1 cellular context compared by ENCODE assay signal in genomic region chr15:56916825-56917477, GRCh38.
TF ChIP-seq lines count a peak whose summit lies in the region.

No MANE protein-coding gene starts in this region.

TF ChIP-seq in H1, 55 proteins besides CTCF, POLR2A, EP300 and RAD21:
- TF ChIP-seq KDM4A (IDR thresholded peaks at IDR 0.05; ENCODE audit: low read depth, low read length, severe bottlenecking): no peak
- TF ChIP-seq YY1 (IDR thresholded peaks at IDR 0.05; ENCODE audit: low read depth, low read length): no peak
- no peak for TF ChIP-seq CBX8 (IDR thresholded peaks at IDR 0.05; ENCODE audit: borderline replicate concordance, low read depth, low read length)
- TF ChIP-seq, protein P1, sequence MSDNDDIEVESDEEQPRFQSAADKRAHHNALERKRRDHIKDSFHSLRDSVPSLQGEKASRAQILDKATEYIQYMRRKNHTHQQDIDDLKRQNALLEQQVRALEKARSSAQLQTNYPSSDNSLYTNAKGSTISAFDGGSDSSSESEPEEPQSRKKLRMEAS (IDR thresholded peaks at IDR 0.05): no peak
- TF ChIP-seq JUN (IDR thresholded peaks at IDR 0.05; ENCODE audit: low read depth, low read length): no peak
- TF ChIP-seq, protein P2, sequence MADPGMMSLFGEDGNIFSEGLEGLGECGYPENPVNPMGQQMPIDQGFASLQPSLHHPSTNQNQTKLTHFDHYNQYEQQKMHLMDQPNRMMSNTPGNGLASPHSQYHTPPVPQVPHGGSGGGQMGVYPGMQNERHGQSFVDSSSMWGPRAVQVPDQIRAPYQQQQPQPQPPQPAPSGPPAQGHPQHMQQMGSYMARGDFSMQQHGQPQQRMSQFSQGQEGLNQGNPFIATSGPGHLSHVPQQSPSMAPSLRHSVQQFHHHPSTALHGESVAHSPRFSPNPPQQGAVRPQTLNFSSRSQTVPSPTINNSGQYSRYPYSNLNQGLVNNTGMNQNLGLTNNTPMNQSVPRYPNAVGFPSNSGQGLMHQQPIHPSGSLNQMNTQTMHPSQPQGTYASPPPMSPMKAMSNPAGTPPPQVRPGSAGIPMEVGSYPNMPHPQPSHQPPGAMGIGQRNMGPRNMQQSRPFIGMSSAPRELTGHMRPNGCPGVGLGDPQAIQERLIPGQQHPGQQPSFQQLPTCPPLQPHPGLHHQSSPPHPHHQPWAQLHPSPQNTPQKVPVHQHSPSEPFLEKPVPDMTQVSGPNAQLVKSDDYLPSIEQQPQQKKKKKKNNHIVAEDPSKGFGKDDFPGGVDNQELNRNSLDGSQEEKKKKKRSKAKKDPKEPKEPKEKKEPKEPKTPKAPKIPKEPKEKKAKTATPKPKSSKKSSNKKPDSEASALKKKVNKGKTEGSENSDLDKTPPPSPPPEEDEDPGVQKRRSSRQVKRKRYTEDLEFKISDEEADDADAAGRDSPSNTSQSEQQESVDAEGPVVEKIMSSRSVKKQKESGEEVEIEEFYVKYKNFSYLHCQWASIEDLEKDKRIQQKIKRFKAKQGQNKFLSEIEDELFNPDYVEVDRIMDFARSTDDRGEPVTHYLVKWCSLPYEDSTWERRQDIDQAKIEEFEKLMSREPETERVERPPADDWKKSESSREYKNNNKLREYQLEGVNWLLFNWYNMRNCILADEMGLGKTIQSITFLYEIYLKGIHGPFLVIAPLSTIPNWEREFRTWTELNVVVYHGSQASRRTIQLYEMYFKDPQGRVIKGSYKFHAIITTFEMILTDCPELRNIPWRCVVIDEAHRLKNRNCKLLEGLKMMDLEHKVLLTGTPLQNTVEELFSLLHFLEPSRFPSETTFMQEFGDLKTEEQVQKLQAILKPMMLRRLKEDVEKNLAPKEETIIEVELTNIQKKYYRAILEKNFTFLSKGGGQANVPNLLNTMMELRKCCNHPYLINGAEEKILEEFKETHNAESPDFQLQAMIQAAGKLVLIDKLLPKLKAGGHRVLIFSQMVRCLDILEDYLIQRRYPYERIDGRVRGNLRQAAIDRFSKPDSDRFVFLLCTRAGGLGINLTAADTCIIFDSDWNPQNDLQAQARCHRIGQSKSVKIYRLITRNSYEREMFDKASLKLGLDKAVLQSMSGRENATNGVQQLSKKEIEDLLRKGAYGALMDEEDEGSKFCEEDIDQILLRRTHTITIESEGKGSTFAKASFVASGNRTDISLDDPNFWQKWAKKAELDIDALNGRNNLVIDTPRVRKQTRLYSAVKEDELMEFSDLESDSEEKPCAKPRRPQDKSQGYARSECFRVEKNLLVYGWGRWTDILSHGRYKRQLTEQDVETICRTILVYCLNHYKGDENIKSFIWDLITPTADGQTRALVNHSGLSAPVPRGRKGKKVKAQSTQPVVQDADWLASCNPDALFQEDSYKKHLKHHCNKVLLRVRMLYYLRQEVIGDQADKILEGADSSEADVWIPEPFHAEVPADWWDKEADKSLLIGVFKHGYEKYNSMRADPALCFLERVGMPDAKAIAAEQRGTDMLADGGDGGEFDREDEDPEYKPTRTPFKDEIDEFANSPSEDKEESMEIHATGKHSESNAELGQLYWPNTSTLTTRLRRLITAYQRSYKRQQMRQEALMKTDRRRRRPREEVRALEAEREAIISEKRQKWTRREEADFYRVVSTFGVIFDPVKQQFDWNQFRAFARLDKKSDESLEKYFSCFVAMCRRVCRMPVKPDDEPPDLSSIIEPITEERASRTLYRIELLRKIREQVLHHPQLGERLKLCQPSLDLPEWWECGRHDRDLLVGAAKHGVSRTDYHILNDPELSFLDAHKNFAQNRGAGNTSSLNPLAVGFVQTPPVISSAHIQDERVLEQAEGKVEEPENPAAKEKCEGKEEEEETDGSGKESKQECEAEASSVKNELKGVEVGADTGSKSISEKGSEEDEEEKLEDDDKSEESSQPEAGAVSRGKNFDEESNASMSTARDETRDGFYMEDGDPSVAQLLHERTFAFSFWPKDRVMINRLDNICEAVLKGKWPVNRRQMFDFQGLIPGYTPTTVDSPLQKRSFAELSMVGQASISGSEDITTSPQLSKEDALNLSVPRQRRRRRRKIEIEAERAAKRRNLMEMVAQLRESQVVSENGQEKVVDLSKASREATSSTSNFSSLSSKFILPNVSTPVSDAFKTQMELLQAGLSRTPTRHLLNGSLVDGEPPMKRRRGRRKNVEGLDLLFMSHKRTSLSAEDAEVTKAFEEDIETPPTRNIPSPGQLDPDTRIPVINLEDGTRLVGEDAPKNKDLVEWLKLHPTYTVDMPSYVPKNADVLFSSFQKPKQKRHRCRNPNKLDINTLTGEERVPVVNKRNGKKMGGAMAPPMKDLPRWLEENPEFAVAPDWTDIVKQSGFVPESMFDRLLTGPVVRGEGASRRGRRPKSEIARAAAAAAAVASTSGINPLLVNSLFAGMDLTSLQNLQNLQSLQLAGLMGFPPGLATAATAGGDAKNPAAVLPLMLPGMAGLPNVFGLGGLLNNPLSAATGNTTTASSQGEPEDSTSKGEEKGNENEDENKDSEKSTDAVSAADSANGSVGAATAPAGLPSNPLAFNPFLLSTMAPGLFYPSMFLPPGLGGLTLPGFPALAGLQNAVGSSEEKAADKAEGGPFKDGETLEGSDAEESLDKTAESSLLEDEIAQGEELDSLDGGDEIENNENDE (IDR thresholded peaks at IDR 0.05; ENCODE audit: insufficient replicate concordance, low read length): no peak
- TF ChIP-seq TEAD4 (IDR thresholded peaks at IDR 0.05; ENCODE audit: low read depth, low read length): no peak
- no peak for TF ChIP-seq NANOG (IDR thresholded peaks at IDR 0.05; ENCODE audit: insufficient read depth, low read depth, low read length, poor library complexity, severe bottlenecking)
- no peak for TF ChIP-seq BRCA1 (IDR thresholded peaks at IDR 0.05; ENCODE audit: low read depth, low read length)
- no peak for TF ChIP-seq ZNF274 (IDR thresholded peaks at IDR 0.05; ENCODE audit: borderline replicate concordance, extremely low read depth, low read length)
- TF ChIP-seq CEBPB (IDR thresholded peaks at IDR 0.05; ENCODE audit: low read depth, low read length): no peak
- TF ChIP-seq PHF8 (conservative IDR thresholded peaks at IDR 0.05; ENCODE audit: low read depth, low read length): no peak
- TF ChIP-seq TCF12 (IDR thresholded peaks at IDR 0.05; ENCODE audit: low read depth, low read length): no peak
- TF ChIP-seq ATF3 (IDR thresholded peaks at IDR 0.05; ENCODE audit: insufficient read depth, low read depth, low read length): no peak
- TF ChIP-seq GTF2F1 (IDR thresholded peaks at IDR 0.05; ENCODE audit: borderline replicate concordance, low read depth, low read length): no peak
- TF ChIP-seq TBP (IDR thresholded peaks at IDR 0.05; ENCODE audit: low read depth, low read length): no peak
- TF ChIP-seq TAF1 (IDR thresholded peaks at IDR 0.05; ENCODE audit: low read depth, low read length): no peak
- TF ChIP-seq BCL11A (IDR thresholded peaks at IDR 0.05; ENCODE audit: low read depth in 2 of 2, low read length in 2 of 2): no peak
- TF ChIP-seq FOSL1 (IDR thresholded peaks at IDR 0.05; ENCODE audit: insufficient read depth, low read depth, low read length): no peak
- TF ChIP-seq SAP30 (IDR thresholded peaks at IDR 0.05; ENCODE audit: insufficient read depth, insufficient replicate concordance, low read length): no peak
